Comparison of ENCODE assay signal across 9 cellular contexts in the genomic region with DNA sequence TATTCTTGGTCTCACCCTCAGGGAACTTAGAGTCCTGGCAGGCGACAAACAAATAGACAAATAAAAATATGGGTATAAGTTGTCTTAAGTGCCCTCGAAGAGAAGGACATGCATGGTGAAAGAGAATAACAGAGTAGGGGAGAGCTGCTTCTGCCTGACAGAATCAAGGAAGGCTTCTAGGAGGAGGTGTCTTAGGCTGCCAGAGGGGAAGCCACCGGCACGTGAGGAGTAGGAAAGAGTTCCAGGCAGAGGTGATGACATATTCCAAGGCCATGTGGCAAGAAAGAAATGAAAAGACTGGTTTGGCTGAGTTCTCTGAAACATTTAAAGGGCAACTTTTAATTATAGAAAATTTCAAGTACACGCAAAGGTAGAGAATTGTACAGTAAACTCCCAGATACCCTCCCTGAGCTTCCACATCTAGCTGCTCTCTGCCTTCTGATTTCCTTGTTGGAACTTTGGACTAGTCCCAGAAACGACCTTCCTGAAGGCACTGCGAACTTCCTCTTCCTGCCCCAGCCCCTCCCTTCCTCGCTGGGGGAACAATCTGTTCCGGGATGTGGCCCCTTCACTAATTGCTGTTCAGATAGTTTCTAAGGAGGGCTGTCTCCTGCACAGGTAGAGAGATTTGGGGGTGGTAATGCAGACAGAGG.
DNase-seq lines count a peak whose midpoint lies in the region; ATAC-seq, FAIRE-seq and TF ChIP-seq lines count a peak whose summit lies in the region.
"Had no signal": no experiment of that assay in that cellular context is flagged by ENCODE, and none has a peak within 500 bp of the region (broad histone marks: within the 10 kb centered on the region; RNA-seq: fewer than 3 reads in every experiment).

No MANE protein-coding gene starts in this region.

- peaks cover 11% of the 10 kb centered on the region for H3K4me1 Mint-ChIP-seq in activated naive CD4-positive, alpha-beta T cell treated with anti-CD3 and anti-CD28 coated beads, Interleukin-2, amount 50 U/mL, for 24 hours
- peaks cover 9% of the 10 kb centered on the region for H3K4me1 Mint-ChIP-seq in activated naive CD8-positive, alpha-beta T cell treated with anti-CD3 and anti-CD28 coated beads, Interleukin-2, amount 10 ng/mL, durations not matched to agents 7 days and 5 days

- H3K9me3 Mint-ChIP-seq in activated naive CD4-positive, alpha-beta T cell treated with anti-CD3 and anti-CD28 coated beads, Interleukin-2, amount 50 U/mL, for 24 hours = no peaks in the 10 kb centered on the region
- no peaks in the 10 kb centered on the region for H3K9me3 Mint-ChIP-seq in activated naive CD8-positive, alpha-beta T cell treated with anti-CD3 and anti-CD28 coated beads, Interleukin-2, amount 10 ng/mL, durations not matched to agents 7 days and 5 days

- H3K27me3 ChIP-seq in left lung = peaks cover 0 to 10% of the 10 kb centered on the region in 2 donors

- intact Hi-C loops in left lung (cut with DNase I) = loop anchor here in 1 of 2 donors (5.0 to 10.0 kb wide), 2 partner anchors 250 to 602 kb away; a partner anchor contains a TSS

- peaks cover 0 to 4% of the 10 kb centered on the region in 2 donors for H3K36me3 ChIP-seq in left lung

- FAIRE-seq in urothelium cell line (lab: Jason Lieb, UNC) = no peak
- FAIRE-seq: endometrium had no signal

- POLR2A ChIA-PET in activated naive CD8-positive, alpha-beta T cell treated with anti-CD3 and anti-CD28 coated beads, Interleukin-2, amount 10 ng/mL, durations not matched to agents 7 days and 5 days (lab: Charles Lee) = no interaction called here

- peak overlapping the region; percentile 61 for H3K4me3 Mint-ChIP-seq in activated naive CD4-positive, alpha-beta T cell treated with anti-CD3 and anti-CD28 coated beads, Interleukin-2, amount 50 U/mL, for 24 hours
- H3K4me3 Mint-ChIP-seq in activated naive CD8-positive, alpha-beta T cell treated with anti-CD3 and anti-CD28 coated beads, Interleukin-2, amount 10 ng/mL, durations not matched to agents 7 days and 5 days = peak overlapping the region; percentile 58

- H3K27ac Mint-ChIP-seq in activated naive CD4-positive, alpha-beta T cell treated with anti-CD3 and anti-CD28 coated beads, Interleukin-2, amount 50 U/mL, for 24 hours = no peak overlapping the region
- peak overlapping the region; percentile 46 for H3K27ac Mint-ChIP-seq in activated naive CD8-positive, alpha-beta T cell treated with anti-CD3 and anti-CD28 coated beads, Interleukin-2, amount 10 ng/mL, durations not matched to agents 7 days and 5 days

- H3K27ac ChIP-seq in left lung = peak overlapping the region; percentile 1 to 71

- no peaks in the 10 kb centered on the region for H3K36me3 Mint-ChIP-seq in activated naive CD4-positive, alpha-beta T cell treated with anti-CD3 and anti-CD28 coated beads, Interleukin-2, amount 50 U/mL, for 24 hours
- no peaks in the 10 kb centered on the region for H3K36me3 Mint-ChIP-seq in activated naive CD8-positive, alpha-beta T cell treated with anti-CD3 and anti-CD28 coated beads, Interleukin-2, amount 10 ng/mL, durations not matched to agents 7 days and 5 days

- no peaks in the 10 kb centered on the region for H3K9me3 ChIP-seq in left lung

- DNase-seq in activated naive CD4-positive, alpha-beta T cell treated with anti-CD3 and anti-CD28 coated beads, Interleukin-2, amount 50 U/mL, for 16 hours = no peak
- no peak for DNase-seq in activated naive CD8-positive, alpha-beta T cell treated with anti-CD3 and anti-CD28 coated beads, Interleukin-2, amount 10 ng/mL, durations not matched to agents 7 days and 5 days
- DNase-seq in left lung (no peak), cerebellum (ENCODE audit: low spot score) (no peak), germinal center (ENCODE audit: low spot score) (no peak), NCI-H1105 (lab: John Stamatoyannopoulos, UW) (no peak), urothelium cell line (ENCODE audit: low spot score) (no peak)

- no peak for ATAC-seq in activated naive CD8-positive, alpha-beta T cell treated with anti-CD3 and anti-CD28 coated beads, Interleukin-2, amount 10 ng/mL, durations not matched to agents 7 days and 5 days (ENCODE audit: low read depth)
- peak; percentile 29 for ATAC-seq in left lung

- no peak for TF ChIP-seq CTCF in left lung (IDR thresholded peaks at IDR 0.05)

- peaks cover 0 to 20% of the 10 kb centered on the region in 2 donors for H3K4me1 ChIP-seq in left lung

- peaks cover 7% of the 10 kb centered on the region for H3K27me3 Mint-ChIP-seq in activated naive CD4-positive, alpha-beta T cell treated with anti-CD3 and anti-CD28 coated beads, Interleukin-2, amount 50 U/mL, for 24 hours
- H3K27me3 Mint-ChIP-seq in activated naive CD8-positive, alpha-beta T cell treated with anti-CD3 and anti-CD28 coated beads, Interleukin-2, amount 10 ng/mL, durations not matched to agents 7 days and 5 days = peaks cover 7% of the 10 kb centered on the region

- peak overlapping the region in 1 of 2 donors; percentile 16 for H3K4me3 ChIP-seq in left lung
